17 cellular contexts compared by ENCODE assay signal in genomic region chr3:33577588-33577987, GRCh38.
"Had no signal": no experiment of that assay in that cellular context is flagged by ENCODE, and none has a peak within 500 bp of the region (broad histone marks: within the 10 kb centered on the region; RNA-seq: fewer than 3 reads in every experiment).

No MANE protein-coding gene starts in this region.

- H3K27me3 Mint-ChIP-seq: activated CD4-positive, alpha-beta T cell treated with anti-CD3 and anti-CD28 coated beads for 36 hours; activated CD8-positive, alpha-beta T cell treated with anti-CD3 and anti-CD28 coated beads for 36 hours; activated naive CD4-positive, alpha-beta T cell treated with anti-CD3 and anti-CD28 coated beads, Interleukin-2, amount 50 U/mL, for 24 hours; stimulated activated naive CD8-positive, alpha-beta T cell treated with anti-CD3 and anti-CD28 coated beads, Interleukin-15, amount 100 ng/mL, for 72 hours had no signal

- H3K27ac ChIP-seq: adrenal gland, cardiac muscle cell, pancreas, sigmoid colon, spleen, testis, upper lobe of right lung, WERI-Rb-1 had no signal

- DNase-seq: activated CD4-positive, alpha-beta T cell treated with anti-CD3 and anti-CD28 coated beads for 36 hours; activated CD8-positive, alpha-beta T cell treated with anti-CD3 and anti-CD28 coated beads for 36 hours; activated effector memory CD4-positive, alpha-beta T cell treated with anti-CD3 and anti-CD28 coated beads, Interleukin-2, amount 50 U/mL, for 16 hours; activated T-cell treated with anti-CD3 and anti-CD28 coated beads, Interleukin-2, amount 50 U/mL, for 48 hours; adrenal gland; left colon; pancreas; sigmoid colon; spleen; stimulated activated naive CD8-positive, alpha-beta T cell treated with anti-CD3 and anti-CD28 coated beads, Interleukin-15, amount 100 ng/mL, for 72 hours; testis; upper lobe of right lung; WERI-Rb-1 had no signal

- H3K27ac Mint-ChIP-seq: activated CD4-positive, alpha-beta T cell treated with anti-CD3 and anti-CD28 coated beads for 36 hours; activated CD8-positive, alpha-beta T cell treated with anti-CD3 and anti-CD28 coated beads for 36 hours; activated naive CD4-positive, alpha-beta T cell treated with anti-CD3 and anti-CD28 coated beads, Interleukin-2, amount 50 U/mL, for 24 hours; stimulated activated naive CD8-positive, alpha-beta T cell treated with anti-CD3 and anti-CD28 coated beads, Interleukin-15, amount 100 ng/mL, for 72 hours had no signal

- H3K4me3 Mint-ChIP-seq: activated CD4-positive, alpha-beta T cell treated with anti-CD3 and anti-CD28 coated beads for 36 hours; activated CD8-positive, alpha-beta T cell treated with anti-CD3 and anti-CD28 coated beads for 36 hours; activated naive CD4-positive, alpha-beta T cell treated with anti-CD3 and anti-CD28 coated beads, Interleukin-2, amount 50 U/mL, for 24 hours; stimulated activated naive CD8-positive, alpha-beta T cell treated with anti-CD3 and anti-CD28 coated beads, Interleukin-15, amount 100 ng/mL, for 72 hours had no signal

- H3K9me3 ChIP-seq: adrenal gland, pancreas, sigmoid colon, spleen, testis, upper lobe of right lung had no signal

- ATAC-seq: activated CD4-positive, alpha-beta T cell treated with anti-CD3 and anti-CD28 coated beads for 36 hours; activated CD8-positive, alpha-beta T cell treated with anti-CD3 and anti-CD28 coated beads for 36 hours; esophagus mucosa; left colon; pancreas; stimulated activated naive CD8-positive, alpha-beta T cell treated with anti-CD3 and anti-CD28 coated beads, Interleukin-15, amount 100 ng/mL, for 72 hours; upper lobe of right lung had no signal

- H3K4me1 ChIP-seq: spleen, testis had no signal

- H3K9me3 Mint-ChIP-seq: activated CD8-positive, alpha-beta T cell treated with anti-CD3 and anti-CD28 coated beads for 36 hours; activated naive CD4-positive, alpha-beta T cell treated with anti-CD3 and anti-CD28 coated beads, Interleukin-2, amount 50 U/mL, for 24 hours; stimulated activated naive CD8-positive, alpha-beta T cell treated with anti-CD3 and anti-CD28 coated beads, Interleukin-15, amount 100 ng/mL, for 72 hours had no signal

- H3K4me1 Mint-ChIP-seq: activated naive CD4-positive, alpha-beta T cell treated with anti-CD3 and anti-CD28 coated beads, Interleukin-2, amount 50 U/mL, for 24 hours; stimulated activated naive CD8-positive, alpha-beta T cell treated with anti-CD3 and anti-CD28 coated beads, Interleukin-15, amount 100 ng/mL, for 72 hours had no signal

- H3K27me3 ChIP-seq: adrenal gland, cardiac muscle cell, pancreas, sigmoid colon, spleen, testis, upper lobe of right lung had no signal

- H3K4me3 ChIP-seq: adrenal gland, cardiac muscle cell, lung, pancreas, sigmoid colon, spleen, testis, upper lobe of right lung had no signal
